Comparison of ENCODE assay signal across 9 cellular contexts in the genomic region with DNA sequence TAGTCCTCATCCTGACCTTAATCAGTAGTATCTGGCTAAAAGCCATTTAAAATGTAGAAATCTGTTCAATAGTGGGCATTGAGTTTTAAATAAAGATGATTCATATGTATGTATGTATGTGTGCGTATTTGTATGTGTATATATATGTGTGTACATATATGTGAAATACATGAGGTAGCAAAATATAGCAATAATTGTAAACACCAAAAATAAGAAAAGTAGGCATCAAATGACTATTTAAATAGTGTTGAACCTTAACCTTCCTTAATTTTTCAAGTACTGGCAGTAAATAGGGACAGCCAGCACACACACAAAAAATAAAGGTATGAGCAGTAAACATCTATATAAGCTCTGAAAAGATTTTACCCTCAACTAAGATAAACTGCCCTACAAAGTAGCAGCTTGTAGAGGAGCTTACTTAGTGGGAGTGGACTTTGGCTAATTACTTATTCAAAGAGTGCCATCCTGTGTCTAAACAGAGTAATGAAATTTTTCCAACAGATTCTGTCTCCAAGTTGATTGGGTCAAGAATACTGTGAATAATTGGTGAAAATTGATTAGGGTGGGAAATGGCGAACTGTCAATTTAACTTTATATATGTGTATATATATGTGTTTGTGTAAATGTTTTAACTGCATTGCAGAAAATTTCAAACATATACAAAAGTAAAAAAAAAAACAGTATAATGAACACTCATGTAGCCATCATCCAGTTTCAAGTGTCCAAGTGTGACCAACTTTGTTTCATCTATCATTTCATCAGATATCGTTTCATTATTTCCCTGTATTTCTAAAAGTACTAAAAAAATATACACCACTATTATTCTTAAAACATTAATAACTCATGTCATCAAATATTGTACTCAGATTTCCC. TPM values are rescaled to one million over a fixed set of nuclear protein-coding genes. Genes with fewer than 3 reads are reported as not detected.
DNase-seq lines count a peak whose midpoint lies in the region; ATAC-seq and TF ChIP-seq lines count a peak whose summit lies in the region.
"Had no signal": no experiment of that assay in that cellular context is flagged by ENCODE, and none has a peak within 500 bp of the region (broad histone marks: within the 10 kb centered on the region; RNA-seq: fewer than 3 reads in every experiment).

No MANE protein-coding gene starts in this region.

- no peak overlapping the region for H3K4me3 ChIP-seq in body of pancreas
- H3K4me3 ChIP-seq in skeletal muscle tissue (ENCODE audit: low read length in 3 of 3), result peak overlapping the region; percentile 69 to 83 (median 70)

- DNase-seq in Calu3 (no peak), NCI-H774 (lab: John Stamatoyannopoulos, UW) (peak; percentile 48), body of pancreas (no peak), iPS-NIHi11 (ENCODE audit: low spot score) (peak; percentile 32), activated gamma-delta T cell treated with Interleukin-2 at 50 U/mL for 16 hours (no peak)

- H3K4me3 Mint-ChIP-seq in Calu3 (ENCODE audit: low read depth, unreplicated experiment), result no peak overlapping the region

- TF ChIP-seq CTCF in Calu3 (IDR thresholded peaks at IDR 0.05; ENCODE audit: unreplicated experiment) (no peak), body of pancreas (IDR thresholded peaks at IDR 0.05) (peak in 6 of 7 experiments; percentile 26 to 76 (median 62))

- H3K36me3 Mint-ChIP-seq in Calu3 (ENCODE audit: insufficient read depth, unreplicated experiment), result peaks cover 23% of the 10 kb centered on the region

- BruUV-seq in Calu3 (replicated peaks; lab: Mats Ljungman, UMichigan), result no TSS peak

- H3K9me3 ChIP-seq in body of pancreas, result no peaks in the 10 kb centered on the region
- no peaks in the 10 kb centered on the region for H3K9me3 ChIP-seq in skeletal muscle tissue (ENCODE audit: control insufficient read depth in 3 of 3, low read length in 3 of 3)

- no peaks in the 10 kb centered on the region for H3K27me3 Mint-ChIP-seq in Calu3 (ENCODE audit: unreplicated experiment)

- H3K27me3 ChIP-seq in body of pancreas (no peaks in the 10 kb centered on the region), skeletal muscle tissue (ENCODE audit: control insufficient read depth in 3 of 3, insufficient read depth in 3 of 3, low read length in 3 of 3) (no peaks in the 10 kb centered on the region)

- H3K4me1 ChIP-seq in body of pancreas (peaks cover 27% of the 10 kb centered on the region), skeletal muscle tissue (ENCODE audit: control insufficient read depth in 3 of 3, insufficient read depth in 3 of 3, low read length in 3 of 3) (peaks cover 3 to 14% (median 8%) of the 10 kb centered on the region in 3 donors)

- H3K9me3 Mint-ChIP-seq in Calu3 (ENCODE audit: low read depth, unreplicated experiment), result no peaks in the 10 kb centered on the region
- H3K9me3 Mint-ChIP-seq: activated naive CD4-positive, alpha-beta T cell treated with anti-CD3 and anti-CD28 coated beads, Interleukin-2, amount 50 U/mL, for 72 hours had no signal

- intact Hi-C loops in Calu3 (cut with micrococcal nuclease; ENCODE audit: unreplicated experiment) (loop anchor here (1.0 to 5.0 kb wide), 9 partner anchors 266 to 848 kb away; no protein-coding TSS in a partner anchor), body of pancreas (cut with DNase I) (loop anchor here (10.0 kb wide), 1 partner anchor 389 kb away; no protein-coding TSS in a partner anchor)

- TF ChIP-seq POLR2A in body of pancreas (IDR thresholded peaks at IDR 0.05), result no peak

- CTCF ChIA-PET in Calu3 (lab: Charles Lee), result interaction anchor here (0.7 to 2.5 kb wide), 10 partner anchors 380 to 690 kb away, joined by 3 to 26 read pairs (median 4); no protein-coding TSS in a partner anchor

- WGBS in body of pancreas, 2 donors, result 5 to 12% methylated on average over 3 of the region's 3 CpGs

- no peaks in the 10 kb centered on the region for H3K4me1 Mint-ChIP-seq in Calu3 (ENCODE audit: low read depth, unreplicated experiment)

- H3K27ac Mint-ChIP-seq in Calu3 (ENCODE audit: unreplicated experiment), result peak overlapping the region; percentile 28

- H3K36me3 ChIP-seq in body of pancreas (replicated peaks in 1 of 2; ENCODE audit: insufficient read depth in 1 of 2, low read depth in 2 of 2), result no peaks in the 10 kb centered on the region
- no peaks in the 10 kb centered on the region for H3K36me3 ChIP-seq in skeletal muscle tissue (ENCODE audit: control insufficient read depth in 3 of 3, insufficient read depth in 3 of 3, low read length in 3 of 3)

- ATAC-seq in GM19328 (IDR thresholded peaks at IDR 0.05; ENCODE audit: unreplicated experiment) (peak; percentile 38), HG03457 (IDR thresholded peaks at IDR 0.05; ENCODE audit: unreplicated experiment) (peak; percentile 46), body of pancreas (peak; percentile 61)

- peak overlapping the region; percentile 58 to 86 (median 73) for H3K9ac ChIP-seq in skeletal muscle tissue (ENCODE audit: low read depth in 1 of 3, low read length in 3 of 3)

- H3K27ac ChIP-seq in body of pancreas, result peak overlapping the region in 3 of 4 donors; percentile 71 to 90 (median 76)
- H3K27ac ChIP-seq in skeletal muscle tissue (ENCODE audit: low read depth, low read length), result peak overlapping the region; percentile 78

RNA-seq across cellular contexts. Expression of a gene that starts 2.0 kb away (rescaled TPM):
- total RNA-seq in Calu3 (2022) (0.86 and 1.2 TPM in 2 replicates), body of pancreas (under 1 TPM in 1 of 2 donors, not detected in 1; 0.78 TPM), skeletal muscle tissue (2.6 TPM)

Comparison
In these comparisons a context has a peak if more than half of its experiments do, and no peak if none do; other contexts are left out.
1. DNase-seq: peak in NCI-H774 (single experiment) and iPS-NIHi11 (single experiment); none in Calu3 (single experiment), body of pancreas (0 of 4) and activated gamma-delta T cell treated with Interleukin-2 at 50 U/mL for 16 hours (single experiment).
2. H3K4me3 ChIP-seq: peak in skeletal muscle tissue (3 of 3); none in body of pancreas (0 of 2).
3. Peak in every context shown above with its lines, with median percentiles within 50 percentile points of each other: ATAC-seq.